10 cellular contexts compared by ENCODE assay signal in genomic region chr10:102627141-102627445, GRCh38. TPM values are rescaled to one million over a fixed set of nuclear protein-coding genes. Genes with fewer than 3 reads are reported as not detected.
DNase-seq lines count a peak whose midpoint lies in the region; ATAC-seq and TF ChIP-seq lines count a peak whose summit lies in the region.
"Had no signal": no experiment of that assay in that cellular context is flagged by ENCODE, and none has a peak within 500 bp of the region (broad histone marks: within the 10 kb centered on the region; RNA-seq: fewer than 3 reads in every experiment).

No MANE protein-coding gene starts in this region.

- H2AFZ ChIP-seq in fibroblast of lung (ENCODE audit: low read length) (no peak overlapping the region), parathyroid adenoma (peak overlapping the region; percentile 27)

- H3K4me3 ChIP-seq in right atrium auricular region: no peak overlapping the region
- H3K4me3 ChIP-seq in fibroblast of lung (replicated peaks in 1 of 4; ENCODE audit: control extremely low read depth in 1 of 4, insufficient read depth in 1 of 4, low read depth in 3 of 4, low read length in 4 of 4): no peak overlapping the region
- no peak overlapping the region for H3K4me3 ChIP-seq in parathyroid adenoma (ENCODE audit: low read depth, low read length)

- H3K4me1 ChIP-seq in right atrium auricular region: peaks cover 0 to 70% of the 10 kb centered on the region in 2 donors
- peaks cover 53% of the 10 kb centered on the region for H3K4me1 ChIP-seq in fibroblast of lung (ENCODE audit: control insufficient read depth, extremely low read depth, insufficient read depth, low read length)
- H3K4me1 ChIP-seq in parathyroid adenoma: peaks cover 91% of the 10 kb centered on the region

- no peak for TF ChIP-seq CTCF in right atrium auricular region (IDR thresholded peaks at IDR 0.05)
- TF ChIP-seq CTCF in fibroblast of lung (conservative IDR thresholded peaks at IDR 0.05 in 1 of 2, IDR thresholded peaks at IDR 0.05 in 1 of 2; ENCODE audit: low read depth in 1 of 2, low read length in 2 of 2): no peak
- no peak for TF ChIP-seq CTCF in parathyroid adenoma (IDR thresholded peaks at IDR 0.05)

- no peaks in the 10 kb centered on the region for H3K27me3 ChIP-seq in right atrium auricular region
- H3K27me3 ChIP-seq in fibroblast of lung (ENCODE audit: control insufficient read depth, insufficient read depth, low read length): no peaks in the 10 kb centered on the region
- H3K27me3 ChIP-seq in parathyroid adenoma (ENCODE audit: control insufficient read depth, insufficient read depth, low read length): no peaks in the 10 kb centered on the region

- ATAC-seq in Right ventricle myocardium superior (ENCODE audit: poor library complexity) (no peak), GM18511 (IDR thresholded peaks at IDR 0.05; ENCODE audit: unreplicated experiment) (no peak)
- ATAC-seq: T-cell had no signal

- H3K36me3 ChIP-seq in right atrium auricular region (no peaks in the 10 kb centered on the region), fibroblast of lung (ENCODE audit: control insufficient read depth, insufficient read depth, low read length) (peaks cover 2% of the 10 kb centered on the region), parathyroid adenoma (ENCODE audit: control insufficient read depth, insufficient read depth, low read length) (no peaks in the 10 kb centered on the region)

- no peak for DNase-seq in right atrium auricular region (ENCODE audit: low spot score)
- DNase-seq in Right ventricle myocardium superior: no peak
- no peak for DNase-seq in fibroblast of lung (ENCODE audit: low read depth in 2 of 2)
- no peak for DNase-seq in central memory CD4-positive, alpha-beta T cell
- no peak for DNase-seq in HPDE6-E6E7 (ENCODE audit: extremely low spot score)
- DNase-seq in superior temporal gyrus (ENCODE audit: extremely low spot score): no peak
- DNase-seq: activated T-cell treated with anti-CD3 and anti-CD28 coated beads for 4 hours, T-cell had no signal

- intact Hi-C loops in Right ventricle myocardium superior (cut with DNase I): no loop called here

- no peak overlapping the region for H3K4me2 ChIP-seq in fibroblast of lung (ENCODE audit: extremely low read depth, insufficient read depth, low read length)
- H3K4me2 ChIP-seq in parathyroid adenoma (ENCODE audit: low read length): no peak overlapping the region

- peak overlapping the region; percentile 83 to 92 for H3K27ac ChIP-seq in right atrium auricular region
- peak overlapping the region; percentile 83 for H3K27ac ChIP-seq in fibroblast of lung (ENCODE audit: insufficient read depth, low read length)
- peak overlapping the region; percentile 98 for H3K27ac ChIP-seq in parathyroid adenoma

- H3K79me2 ChIP-seq in fibroblast of lung (ENCODE audit: control insufficient read depth, insufficient read depth, low read length) (no peaks in the 10 kb centered on the region), parathyroid adenoma (no peaks in the 10 kb centered on the region)

- no peaks in the 10 kb centered on the region for H3K9me3 ChIP-seq in right atrium auricular region
- no peaks in the 10 kb centered on the region for H3K9me3 ChIP-seq in fibroblast of lung (ENCODE audit: control insufficient read depth, insufficient read depth, low read depth, low read length)
- no peaks in the 10 kb centered on the region for H3K9me3 ChIP-seq in parathyroid adenoma (ENCODE audit: control insufficient read depth, low read length)

- H4K20me1 ChIP-seq in fibroblast of lung (ENCODE audit: control insufficient read depth, extremely low read depth, insufficient read depth, low read length): no peaks in the 10 kb centered on the region

- H3K9ac ChIP-seq in fibroblast of lung (ENCODE audit: insufficient read depth, low read length) (peak overlapping the region; percentile 32), parathyroid adenoma (no peak overlapping the region)

RNA-seq across cellular contexts. Expression of gene TRIM8, which starts 17.2 kb away (rescaled TPM):
- total RNA-seq in right atrium auricular region (100 to 1,000 TPM; 106 to 125 TPM), Right ventricle myocardium superior (103 TPM), fibroblast of lung (80.9 and 143 TPM in 2 replicates)
- polyA plus RNA-seq in fibroblast of lung: 93.2 and 152 TPM in 2 replicates
- polyA plus RNA-seq in fibroblast of lung (2012): 166 and 220 TPM in 2 replicates
- polyA minus RNA-seq in fibroblast of lung (ENCODE audit: low replicate concordance): 118 and 164 TPM in 2 replicates
